Comparison of ENCODE assay signal across 20 cellular contexts in the genomic region with DNA sequence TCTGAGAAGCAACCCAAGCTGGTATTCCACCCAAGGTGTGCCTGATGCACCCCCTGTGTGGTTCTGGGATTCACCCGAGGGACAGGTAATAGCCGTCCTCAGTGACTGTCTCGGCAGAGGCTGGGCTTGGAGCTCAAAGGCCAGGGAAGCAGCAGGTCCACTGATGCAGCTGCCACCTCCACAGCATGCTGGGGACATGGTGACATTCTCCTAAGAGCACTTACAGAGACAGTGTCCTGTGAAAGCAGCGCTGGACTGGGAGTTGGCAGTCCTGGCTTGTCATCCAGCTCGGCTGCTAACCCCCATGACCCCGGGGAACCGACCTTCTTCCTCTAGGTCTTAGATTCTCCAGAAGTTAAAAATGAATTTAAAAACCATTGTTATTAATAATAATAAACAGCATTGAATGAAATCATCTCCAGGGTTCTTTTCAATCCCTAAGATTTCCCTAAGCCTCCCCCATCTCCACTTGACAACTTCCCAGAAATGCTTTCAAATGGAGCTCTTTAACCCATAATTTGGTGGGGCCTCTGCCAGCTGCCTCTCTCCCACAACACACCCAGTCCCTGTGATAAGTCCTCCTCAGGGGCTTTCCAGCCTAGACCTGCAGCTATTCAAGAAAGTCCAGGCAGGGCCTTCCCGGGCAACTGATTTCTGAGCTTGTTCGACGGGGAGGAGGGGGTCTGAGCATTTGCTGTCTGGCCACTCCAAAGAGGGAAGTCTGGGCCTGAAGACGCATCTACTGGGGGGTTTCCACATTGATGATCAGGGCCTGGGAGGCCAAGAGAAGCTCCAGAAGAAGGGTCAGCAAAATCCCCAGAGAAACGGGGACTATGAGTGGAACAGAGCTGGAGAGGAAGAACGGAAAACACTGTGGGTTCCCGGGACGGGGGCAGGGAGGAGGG.
DNase-seq lines count a peak whose midpoint lies in the region; ATAC-seq, FAIRE-seq and TF ChIP-seq lines count a peak whose summit lies in the region.
"Had no signal": no experiment of that assay in that cellular context is flagged by ENCODE, and none has a peak within 500 bp of the region (broad histone marks: within the 10 kb centered on the region; RNA-seq: fewer than 3 reads in every experiment).

No MANE protein-coding gene starts in this region.

- H3K9me3 Mint-ChIP-seq in mesothelial cell of epicardium, result no peaks in the 10 kb centered on the region
- H3K9me3 Mint-ChIP-seq: effector memory CD8-positive, alpha-beta T cell had no signal

- no peak for TF ChIP-seq EP300 in H1 (IDR thresholded peaks at IDR 0.05; ENCODE audit: borderline replicate concordance in 1 of 2, low read depth in 2 of 2, low read length in 2 of 2)

- no peak overlapping the region for H3K9ac ChIP-seq in H1 (replicated peaks in 1 of 4; ENCODE audit: extremely low read depth in 1 of 4, low read depth in 3 of 4, low read length in 3 of 4)
- no peak overlapping the region for H3K9ac ChIP-seq in smooth muscle cell (ENCODE audit: low read depth)

- H4K91ac ChIP-seq in H1 (replicated peaks; ENCODE audit: insufficient read length, low read length), result peak overlapping the region; percentile 41

- H3K36me3 Mint-ChIP-seq in mesothelial cell of epicardium, result no peaks in the 10 kb centered on the region

- TF ChIP-seq CTCF in H1 (IDR thresholded peaks at IDR 0.05; ENCODE audit: control extremely low read depth in 1 of 3, insufficient read depth in 1 of 3, low read depth in 1 of 3, low read length in 3 of 3) (no peak), mesothelial cell of epicardium (IDR thresholded peaks at IDR 0.05; ENCODE audit: unreplicated experiment) (no peak), smooth muscle cell (IDR thresholded peaks at IDR 0.05; ENCODE audit: borderline replicate concordance, insufficient read depth, poor library complexity, severe bottlenecking) (no peak), GM13977 (IDR thresholded peaks at IDR 0.05; ENCODE audit: extremely low read depth, insufficient read depth, missing control alignments) (no peak)

- H3F3A ChIP-seq in smooth muscle cell (ENCODE audit: low read depth), result peaks cover 48% of the 10 kb centered on the region

- H3K79me1 ChIP-seq in H1 (ENCODE audit: low read depth, low read length), result no peaks in the 10 kb centered on the region

- H3K9me3 ChIP-seq in MG63 (no peaks in the 10 kb centered on the region), H1 (ENCODE audit: insufficient read depth in 2 of 2, low read depth in 1 of 2, low read length in 1 of 2) (no peaks in the 10 kb centered on the region), smooth muscle cell (replicated peaks; ENCODE audit: low read depth) (no peaks in the 10 kb centered on the region)
- H3K9me3 ChIP-seq: psoas muscle had no signal

- H3K56ac ChIP-seq in H1 (replicated peaks; ENCODE audit: insufficient read length, low read depth, low read length), result no peak overlapping the region

- TF ChIP-seq RAD21 in H1 (IDR thresholded peaks at IDR 0.05 in 1 of 2, conservative IDR thresholded peaks at IDR 0.05 in 1 of 2; ENCODE audit: low read depth in 2 of 2, low read length in 2 of 2), result no peak

- CTCF ChIA-PET in H1 (lab: Charles Lee; ENCODE audit: partially characterized antibody), result interaction anchor here (0.7 to 1.7 kb wide), 8 partner anchors 9 to 207 kb away, joined by 3 to 5 read pairs (median 3); no protein-coding TSS in a partner anchor

- no peak for ATAC-seq in HG02763 (IDR thresholded peaks at IDR 0.05; ENCODE audit: unreplicated experiment)
- ATAC-seq: effector memory CD8-positive, alpha-beta T cell; foreskin keratinocyte; psoas muscle had no signal

- peak overlapping the region; percentile 61 for H2BK20ac ChIP-seq in H1 (ENCODE audit: low read length)

- no peak for TF ChIP-seq POLR2A in H1 (IDR thresholded peaks at IDR 0.05; ENCODE audit: control extremely low read depth in 1 of 2, low read depth in 2 of 2, low read length in 2 of 2)

- H4K8ac ChIP-seq in H1 (ENCODE audit: extremely low read depth, insufficient read depth, low read length), result peak overlapping the region; percentile 63; the same call in 1 of the 2 replicates

- H3K18ac ChIP-seq in H1 (ENCODE audit: extremely low read depth, low read length), result no peak overlapping the region

- H3K4me1 ChIP-seq in H1 (replicated peaks in 1 of 4; ENCODE audit: control insufficient read depth in 3 of 4, insufficient read depth in 4 of 4, low read length in 3 of 4), result peaks cover 7 to 14% (median 10%) of the 10 kb centered on the region in 4 experiments
- H3K4me1 ChIP-seq in smooth muscle cell (ENCODE audit: low read depth), result peaks cover 14% of the 10 kb centered on the region
- H3K4me1 ChIP-seq: foreskin keratinocyte, psoas muscle had no signal

- FAIRE-seq in H1 (lab: Jason Lieb, UNC), result no peak
- FAIRE-seq: GM19239 had no signal

- H3K27ac ChIP-seq in H1 (ENCODE audit: low read depth, low read length), result no peak overlapping the region
- no peak overlapping the region for H3K27ac ChIP-seq in smooth muscle cell (ENCODE audit: low read depth)
- H3K27ac ChIP-seq: cardiac muscle cell, foreskin keratinocyte, psoas muscle had no signal

- H3K23ac ChIP-seq in H1 (ENCODE audit: insufficient read length), result no peak overlapping the region

- peaks cover 74% of the 10 kb centered on the region for H3K4me1 Mint-ChIP-seq in mesothelial cell of epicardium

- in situ Hi-C loops in GM13977 (cut with MboI; ENCODE audit: low pct_unique_long_range_greater_than_20kb, low sequenced_read_pairs, unreplicated experiment), result no loop called here

- H2AK5ac ChIP-seq in H1 (ENCODE audit: low read depth, low read length), result no peak overlapping the region; the same call in 1 of the 2 replicates

- H3K23me2 ChIP-seq in H1 (ENCODE audit: low read depth, low read length), result no peaks in the 10 kb centered on the region

- H2BK5ac ChIP-seq in H1 (ENCODE audit: low read depth, low read length), result peak overlapping the region; percentile 44; the same call in 1 of the 2 replicates

- no peak overlapping the region for H3K4ac ChIP-seq in H1 (replicated peaks; ENCODE audit: insufficient read length, low read depth, low read length)

- H3K4me3 Mint-ChIP-seq in mesothelial cell of epicardium, result peak overlapping the region; percentile 15
- H3K4me3 Mint-ChIP-seq: effector memory CD8-positive, alpha-beta T cell had no signal

- DNase-seq in MG63 (peak; percentile 71), H1 (ENCODE audit: low read depth in 1 of 2, low spot score in 2 of 2) (no peak), mesothelial cell of epicardium (ENCODE audit: low spot score in 2 of 2, unreplicated experiment in 2 of 2) (no peak), smooth muscle cell (lab: John Stamatoyannopoulos, UW; ENCODE audit: unreplicated experiment) (no peak), NCI-H345 treated with DMSO at 0.1 percent for 48 hours (lab: John Stamatoyannopoulos, UW; ENCODE audit: unreplicated experiment) (no peak), GM13977 (ENCODE audit: low spot score) (no peak)
- DNase-seq in activated CD4-positive, alpha-beta T cell treated with anti-CD3 and anti-CD28 coated beads, Interleukin-2, amount 50 U/mL, for 1 hour, result no peak
- DNase-seq: activated CD4-positive, alpha-beta T cell treated with anti-CD3 and anti-CD28 coated beads for 1 hour; activated CD8-positive, alpha-beta memory T cell treated with anti-CD3 and anti-CD28 coated beads, Interleukin-2, amount 50 U/mL, for 48 hours; activated naive CD4-positive, alpha-beta T cell treated with anti-CD3 and anti-CD28 coated beads, Interleukin-2, amount 50 U/mL, for 16 hours; Calu3; effector memory CD8-positive, alpha-beta T cell; foreskin keratinocyte; NCI-H146; psoas muscle; stimulated activated CD4-positive, alpha-beta T cell treated with anti-CD3 and anti-CD28 coated beads, Interleukin-2, amount 100 ng/mL, for 48 hours; T-helper 2 cell had no signal

- peak overlapping the region; percentile 30; the same call in 1 of the 2 replicates for H2BK12ac ChIP-seq in H1 (ENCODE audit: low read depth, low read length)

- H3K4me2 ChIP-seq in H1 (ENCODE audit: insufficient read depth in 1 of 2, low read depth in 2 of 2, low read length in 2 of 2), result peak overlapping the region; percentile 23 to 27; a peak in 1 of 4 replicates
- H3K4me2 ChIP-seq in smooth muscle cell, result peak overlapping the region; percentile 66

- WGBS in H1 (ENCODE audit: extremely low coverage in 1 of 2, insufficient coverage in 1 of 2, insufficient read length in 1 of 2, insufficient replicate concordance in 2 of 2, low coverage in 1 of 2, low lambda C conversion rate in 2 of 2, missing lambda C conversion rate in 1 of 2), 2 experiments, result 80% methylated on average over 15 of the region's 15 CpGs; no CpG with 5 or more reads in 1 of the 2 experiments
- 54% methylated on average over 15 of the region's 15 CpGs for WGBS in smooth muscle cell (ENCODE audit: low lambda C conversion rate)

- H4K20me1 ChIP-seq in H1 (replicated peaks in 1 of 2; ENCODE audit: control insufficient read depth in 1 of 2, insufficient read depth in 2 of 2, low read length in 2 of 2) (no peaks in the 10 kb centered on the region), smooth muscle cell (ENCODE audit: low read depth) (no peaks in the 10 kb centered on the region)

- H3K36me3 ChIP-seq in MG63, result no peaks in the 10 kb centered on the region; the same call in 1 of the 2 replicates
- no peaks in the 10 kb centered on the region for H3K36me3 ChIP-seq in H1 (ENCODE audit: control insufficient read depth in 2 of 4, insufficient read depth in 4 of 4, low read length in 3 of 4)
- H3K36me3 ChIP-seq in smooth muscle cell (ENCODE audit: low read depth), result no peaks in the 10 kb centered on the region
- H3K36me3 ChIP-seq: cardiac muscle cell had no signal

- peak overlapping the region; percentile 11; the same call in 1 of the 2 replicates for H2AFZ ChIP-seq in H1 (ENCODE audit: low read length)
- no peak overlapping the region for H2AFZ ChIP-seq in smooth muscle cell (ENCODE audit: low read depth)

- H3K79me2 ChIP-seq in H1 (ENCODE audit: control insufficient read depth in 1 of 2, insufficient read depth in 2 of 2, low read length in 2 of 2), result no peaks in the 10 kb centered on the region
- no peaks in the 10 kb centered on the region for H3K79me2 ChIP-seq in smooth muscle cell (ENCODE audit: low read depth)

- no peaks in the 10 kb centered on the region for H3K27me3 ChIP-seq in MG63
- no peaks in the 10 kb centered on the region for H3K27me3 ChIP-seq in H1 (replicated peaks in 1 of 4; ENCODE audit: control insufficient read depth in 3 of 4, extremely low read depth in 1 of 4, insufficient read depth in 3 of 4, low read length in 3 of 4)
- H3K27me3 ChIP-seq in smooth muscle cell (ENCODE audit: low read depth), result no peaks in the 10 kb centered on the region
- H3K27me3 ChIP-seq: cardiac muscle cell had no signal

- no peak overlapping the region for H3K4me3 ChIP-seq in MG63
- H3K4me3 ChIP-seq in H1 (ENCODE audit: extremely low read depth in 1 of 4, insufficient read depth in 2 of 4, low read depth in 3 of 4, low read length in 4 of 4), result no peak overlapping the region; a peak in 1 of 8 replicates
- H3K4me3 ChIP-seq in smooth muscle cell, result no peak overlapping the region
- H3K4me3 ChIP-seq: cardiac muscle cell, psoas muscle had no signal

- no peaks in the 10 kb centered on the region for H3K27me3 Mint-ChIP-seq in mesothelial cell of epicardium (ENCODE audit: low read depth)

- no peak overlapping the region for H2BK120ac ChIP-seq in H1 (replicated peaks; ENCODE audit: low read depth, low read length)

- peak overlapping the region; percentile 89 for H3K27ac Mint-ChIP-seq in mesothelial cell of epicardium
- H3K27ac Mint-ChIP-seq: effector memory CD8-positive, alpha-beta T cell had no signal

- POLR2A ChIA-PET in H1 (lab: Charles Lee; ENCODE audit: partially characterized antibody), result interaction anchor here (0.8 to 1.5 kb wide), 4 partner anchors 9 to 72 kb away, joined by 3 to 4 read pairs (median 3); no protein-coding TSS in a partner anchor

- no peak overlapping the region for H2BK15ac ChIP-seq in H1 (ENCODE audit: low read length)

- H4K5ac ChIP-seq in H1 (ENCODE audit: insufficient read length, low read depth, low read length), result no peak overlapping the region

- H3K14ac ChIP-seq in H1 (ENCODE audit: insufficient read length), result no peak overlapping the region
